34 cellular contexts compared by ENCODE assay signal in genomic region chr2:215532844-215533243, GRCh38.
DNase-seq lines count a peak whose midpoint lies in the region; ATAC-seq, FAIRE-seq and TF ChIP-seq lines count a peak whose summit lies in the region.
"Had no signal": no experiment of that assay in that cellular context is flagged by ENCODE, and none has a peak within 500 bp of the region (broad histone marks: within the 10 kb centered on the region; RNA-seq: fewer than 3 reads in every experiment).

No MANE protein-coding gene starts in this region.

- H3K4me1 Mint-ChIP-seq in activated CD4-positive, alpha-beta T cell treated with anti-CD3 and anti-CD28 coated beads, Interleukin-2, amount 10 ng/mL, durations not matched to agents 24 days and 14 days, result no peaks in the 10 kb centered on the region
- H3K4me1 Mint-ChIP-seq: CD4-positive, alpha-beta memory T cell; nephron progenitor cell had no signal

- no peaks in the 10 kb centered on the region for H3K27me3 Mint-ChIP-seq in activated CD4-positive, alpha-beta T cell treated with anti-CD3 and anti-CD28 coated beads, Interleukin-2, amount 10 ng/mL, durations not matched to agents 24 days and 14 days
- H3K27me3 Mint-ChIP-seq: CD4-positive, alpha-beta memory T cell had no signal

- no peak overlapping the region for H3K4ac ChIP-seq in mesenchymal stem cell (ENCODE audit: low read depth in 1 of 2, low read length in 2 of 2)

- no peaks in the 10 kb centered on the region for H3K36me3 Mint-ChIP-seq in activated CD4-positive, alpha-beta T cell treated with anti-CD3 and anti-CD28 coated beads, Interleukin-2, amount 10 ng/mL, durations not matched to agents 24 days and 14 days (ENCODE audit: low read depth)
- H3K36me3 Mint-ChIP-seq: CD4-positive, alpha-beta memory T cell had no signal

- TF ChIP-seq POLR2A in NB4 (IDR thresholded peaks at IDR 0.05; ENCODE audit: extremely low read depth, insufficient read length), result no peak

- H3K27ac ChIP-seq in ACC112 (ENCODE audit: low read depth, low read length), result peak overlapping the region; percentile 98
- H3K27ac ChIP-seq in mesenchymal stem cell (ENCODE audit: low read length, poor library complexity, severe bottlenecking), result no peak overlapping the region
- no peak overlapping the region for H3K27ac ChIP-seq in pancreas
- H3K27ac ChIP-seq: A549, adrenal gland, breast epithelium had no signal

- H3K79me2 ChIP-seq in ACC112 (ENCODE audit: control insufficient read depth, insufficient read depth, low read length, unreplicated experiment), result peaks cover 3% of the 10 kb centered on the region

- DNase-seq in NB4 (ENCODE audit: low read depth), result peak; percentile 3
- peak; percentile 30 for DNase-seq in amniotic epithelial cell (ENCODE audit: low read depth)
- peak; percentile 20 for DNase-seq in mesenchymal stem cell
- no peak for DNase-seq in central memory CD4-positive, alpha-beta T cell
- DNase-seq in pancreas, result no peak
- DNase-seq in activated CD4-positive, alpha-beta T cell treated with anti-CD3 and anti-CD28 coated beads, Interleukin-2, amount 10 ng/mL, durations not matched to agents 24 days and 14 days, result no peak
- DNase-seq: activated CD8-positive, alpha-beta memory T cell treated with anti-CD3 and anti-CD28 coated beads, Interleukin-2, amount 50 U/mL, for 48 hours; activated CD8-positive, alpha-beta T cell treated with anti-CD3 and anti-CD28 coated beads for 36 hours; activated naive CD4-positive, alpha-beta T cell treated with anti-CD3 and anti-CD28 coated beads for 36 hours; adrenal gland; CD4-positive, alpha-beta memory T cell; DMS 273 treated with DMSO at 0.1 percent for 48 hours; EL; hippocampal formation; Karpas-422; left cardiac atrium; NCI-H1048; NCI-H1694 treated with DMSO at 0.1 percent for 48 hours; NCI-H446; NCI-H774; nephron progenitor cell; SK-N-SH; small intestine; stimulated activated naive CD4-positive, alpha-beta T cell treated with Interleukin-2 at 50 U/mL for 16 hours had no signal

- no peak overlapping the region for H3K4me2 ChIP-seq in mesenchymal stem cell (ENCODE audit: low read length, poor library complexity, severe bottlenecking)
- H3K4me2 ChIP-seq: A549, SK-N-SH had no signal

- H4K91ac ChIP-seq in mesenchymal stem cell (ENCODE audit: low read length), result no peak overlapping the region

- no peak overlapping the region for H2BK120ac ChIP-seq in mesenchymal stem cell (ENCODE audit: low read depth, low read length)

- no peak overlapping the region for H3K14ac ChIP-seq in mesenchymal stem cell (ENCODE audit: low read length in 2 of 2)

- peaks cover 76% of the 10 kb centered on the region for H3K4me1 ChIP-seq in ACC112 (ENCODE audit: control insufficient read depth, insufficient read depth, low read length, unreplicated experiment)
- no peaks in the 10 kb centered on the region for H3K4me1 ChIP-seq in mesenchymal stem cell (ENCODE audit: control insufficient read depth, insufficient read depth, low read depth, low read length)
- H3K4me1 ChIP-seq in pancreas, result no peaks in the 10 kb centered on the region
- H3K4me1 ChIP-seq: breast epithelium had no signal

- 97% methylated on average over 1 of the region's 2 CpGs for WGBS in mesenchymal stem cell
- WGBS in pancreas, 2 donors, result 62 to 71% methylated on average over 2 of the region's 2 CpGs

- TF ChIP-seq CTCF in NB4 (IDR thresholded peaks at IDR 0.05; ENCODE audit: low read depth, low read length), result no peak
- no peak for TF ChIP-seq CTCF in pancreas (IDR thresholded peaks at IDR 0.05)

- H3K79me1 ChIP-seq in mesenchymal stem cell (replicated peaks; ENCODE audit: low read length, poor library complexity, severe bottlenecking), result no peaks in the 10 kb centered on the region

- no peak overlapping the region for H3K27ac Mint-ChIP-seq in activated CD4-positive, alpha-beta T cell treated with anti-CD3 and anti-CD28 coated beads, Interleukin-2, amount 10 ng/mL, durations not matched to agents 24 days and 14 days
- H3K27ac Mint-ChIP-seq: activated CD8-positive, alpha-beta T cell treated with anti-CD3 and anti-CD28 coated beads for 36 hours; activated naive CD4-positive, alpha-beta T cell treated with anti-CD3 and anti-CD28 coated beads for 36 hours; activated T-helper 1 cell treated with anti-CD3 and anti-CD28 coated beads, Interleukin-12 subunit alpha, Interleukin-12 subunit beta, Interleukin-2, Interleukin-4 antibody, amounts not matched to agents 30 ng/mL and 10 ng/mL and 1 ng/mL, durations not matched to agents 14 hours and 24 hours and 36 hours; nephron progenitor cell had no signal

- no peak overlapping the region for H3K4me3 Mint-ChIP-seq in activated CD4-positive, alpha-beta T cell treated with anti-CD3 and anti-CD28 coated beads, Interleukin-2, amount 10 ng/mL, durations not matched to agents 24 days and 14 days
- H3K4me3 Mint-ChIP-seq: activated CD8-positive, alpha-beta T cell treated with anti-CD3 and anti-CD28 coated beads for 36 hours; activated naive CD4-positive, alpha-beta T cell treated with anti-CD3 and anti-CD28 coated beads for 36 hours; activated T-helper 1 cell treated with anti-CD3 and anti-CD28 coated beads, Interleukin-12 subunit alpha, Interleukin-12 subunit beta, Interleukin-2, Interleukin-4 antibody, amounts not matched to agents 30 ng/mL and 10 ng/mL and 1 ng/mL, durations not matched to agents 14 hours and 24 hours and 36 hours; CD4-positive, alpha-beta memory T cell; nephron progenitor cell had no signal

- H2AFZ ChIP-seq in ACC112 (ENCODE audit: low read length, unreplicated experiment) (peak overlapping the region; percentile 27), mesenchymal stem cell (ENCODE audit: low read depth, low read length) (no peak overlapping the region)

- no peak overlapping the region for H3K9ac ChIP-seq in mesenchymal stem cell (ENCODE audit: low read length)

- H4K8ac ChIP-seq in mesenchymal stem cell (ENCODE audit: low read length), result no peak overlapping the region

- H3K4me3 ChIP-seq in ACC112 (ENCODE audit: low read depth, low read length), result no peak overlapping the region
- no peak overlapping the region for H3K4me3 ChIP-seq in NB4 (ENCODE audit: low read depth, low read length)
- no peak overlapping the region for H3K4me3 ChIP-seq in mesenchymal stem cell (ENCODE audit: insufficient read depth in 1 of 2, low read depth in 1 of 2, low read length in 2 of 2)
- no peak overlapping the region for H3K4me3 ChIP-seq in pancreas
- H3K4me3 ChIP-seq: A549, adrenal gland, breast epithelium, right atrium auricular region had no signal

- intact Hi-C loops in pancreas (cut with DNase I), result no loop called here
- intact Hi-C loops in activated CD4-positive, alpha-beta T cell treated with anti-CD3 and anti-CD28 coated beads, Interleukin-2, amount 10 ng/mL, durations not matched to agents 24 days and 14 days (cut with micrococcal nuclease), result no loop called here

- no peak overlapping the region for H3K23ac ChIP-seq in mesenchymal stem cell (ENCODE audit: low read length in 2 of 2)

- H2BK12ac ChIP-seq in mesenchymal stem cell (ENCODE audit: low read length in 2 of 2), result no peak overlapping the region

- no peak overlapping the region for H2AK5ac ChIP-seq in mesenchymal stem cell (ENCODE audit: low read length, severe bottlenecking)

- H3K27me3 ChIP-seq in ACC112 (ENCODE audit: insufficient read depth, low read length) (no peaks in the 10 kb centered on the region), mesenchymal stem cell (ENCODE audit: control insufficient read depth in 1 of 2, insufficient read depth in 1 of 2, low read length in 2 of 2) (no peaks in the 10 kb centered on the region), pancreas (no peaks in the 10 kb centered on the region)
- H3K27me3 ChIP-seq: adrenal gland, breast epithelium, right atrium auricular region had no signal

- H3K36me3 ChIP-seq in ACC112 (ENCODE audit: insufficient read depth, low read length), result 0 out of 2 replicates have a peak, but pooled peaks cover 2% of the 10 kb centered on the region
- H3K36me3 ChIP-seq in mesenchymal stem cell (ENCODE audit: control insufficient read depth in 1 of 2, insufficient read depth in 2 of 2, low read depth in 1 of 2, low read length in 2 of 2), result no peaks in the 10 kb centered on the region
- H3K36me3 ChIP-seq in pancreas, result no peaks in the 10 kb centered on the region
- H3K36me3 ChIP-seq: adrenal gland, breast epithelium, right atrium auricular region had no signal

- no peaks in the 10 kb centered on the region for H3K9me3 Mint-ChIP-seq in activated CD4-positive, alpha-beta T cell treated with anti-CD3 and anti-CD28 coated beads, Interleukin-2, amount 10 ng/mL, durations not matched to agents 24 days and 14 days
- H3K9me3 Mint-ChIP-seq: activated CD8-positive, alpha-beta T cell treated with anti-CD3 and anti-CD28 coated beads for 36 hours; activated T-helper 1 cell treated with anti-CD3 and anti-CD28 coated beads, Interleukin-12 subunit alpha, Interleukin-12 subunit beta, Interleukin-2, Interleukin-4 antibody, amounts not matched to agents 30 ng/mL and 10 ng/mL and 1 ng/mL, durations not matched to agents 14 hours and 24 hours and 36 hours had no signal

- H2BK15ac ChIP-seq in mesenchymal stem cell (ENCODE audit: low read depth, poor library complexity, severe bottlenecking), result no peak overlapping the region

- FAIRE-seq in pancreas (lab: Jason Lieb, UNC), result no peak
- FAIRE-seq: A549, colon, H54, TTC549, urothelium cell line had no signal

- H2BK5ac ChIP-seq in mesenchymal stem cell (ENCODE audit: low read depth, low read length, poor library complexity, severe bottlenecking), result no peak overlapping the region

- ATAC-seq in pancreas, result no peak
- ATAC-seq in HG03045 (IDR thresholded peaks at IDR 0.05; ENCODE audit: unreplicated experiment), result no peak
- ATAC-seq: A549; activated CD8-positive, alpha-beta T cell treated with anti-CD3 and anti-CD28 coated beads for 36 hours; left cardiac atrium had no signal

- no peaks in the 10 kb centered on the region for H3K9me3 ChIP-seq in mesenchymal stem cell (ENCODE audit: control insufficient read depth, low read length)
- no peaks in the 10 kb centered on the region for H3K9me3 ChIP-seq in pancreas
- H3K9me3 ChIP-seq: adrenal gland, SK-N-SH had no signal

- no peak overlapping the region for H3K18ac ChIP-seq in mesenchymal stem cell (ENCODE audit: low read depth in 1 of 2, low read length in 2 of 2)

Comparison
In these comparisons a context has a peak if more than half of its experiments do, and no peak if none do; other contexts are left out.
1. DNase-seq: peak in NB4 (single experiment), amniotic epithelial cell (single experiment) and mesenchymal stem cell (single experiment); none in central memory CD4-positive, alpha-beta T cell (single experiment), pancreas (0 of 6) and activated CD4-positive, alpha-beta T cell treated with anti-CD3 and anti-CD28 coated beads, Interleukin-2, amount 10 ng/mL, durations not matched to agents 24 days and 14 days (single experiment).